In the genomic region with DNA sequence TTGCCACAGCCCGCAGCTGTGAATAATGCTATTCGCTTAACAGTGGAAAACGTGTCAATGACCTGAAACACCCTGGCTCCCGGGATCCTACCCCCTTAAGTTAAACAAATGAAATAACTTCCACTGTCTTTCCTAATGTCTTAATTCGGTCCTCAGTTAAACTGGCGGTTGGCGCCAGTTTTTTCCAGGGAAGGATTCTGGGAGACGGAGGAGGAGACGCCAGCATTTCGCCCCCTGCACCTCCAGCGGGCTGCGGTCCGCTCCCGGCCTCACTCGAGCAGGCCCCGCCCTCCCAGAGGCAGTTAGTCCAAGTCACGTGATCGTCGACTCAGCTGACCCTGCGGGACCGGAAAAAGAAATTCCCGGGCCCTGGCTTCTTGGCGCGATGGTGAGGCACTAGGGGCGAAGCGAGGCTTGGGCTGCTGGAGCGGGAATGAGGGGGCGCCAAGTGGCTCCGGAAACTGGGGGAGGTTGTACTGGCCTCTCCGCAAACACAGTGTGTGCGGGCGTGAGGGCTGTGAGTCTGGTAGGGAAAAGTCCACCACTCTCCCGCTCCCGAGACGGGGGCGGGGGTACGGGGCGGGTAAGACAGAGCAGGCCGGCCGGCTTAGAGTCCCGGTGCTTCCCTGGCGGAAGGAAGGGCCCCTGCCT, we compare ENCODE assay signal across 1 cellular context.
A peak's percentile ranks its signal among the peaks of the same experiment; 100 is the strongest.
TF ChIP-seq lines count a peak whose summit lies in the region.

A gene (plus strand): TSS at position 359 of the 651 bp plus-strand sequence. CDS start 27 bp downstream, at position 386.

TF ChIP-seq in HepG2, 621 proteins besides CTCF, POLR2A, EP300 and RAD21 (continued from another document and continues in another):
- TF ChIP-seq, protein P1, sequence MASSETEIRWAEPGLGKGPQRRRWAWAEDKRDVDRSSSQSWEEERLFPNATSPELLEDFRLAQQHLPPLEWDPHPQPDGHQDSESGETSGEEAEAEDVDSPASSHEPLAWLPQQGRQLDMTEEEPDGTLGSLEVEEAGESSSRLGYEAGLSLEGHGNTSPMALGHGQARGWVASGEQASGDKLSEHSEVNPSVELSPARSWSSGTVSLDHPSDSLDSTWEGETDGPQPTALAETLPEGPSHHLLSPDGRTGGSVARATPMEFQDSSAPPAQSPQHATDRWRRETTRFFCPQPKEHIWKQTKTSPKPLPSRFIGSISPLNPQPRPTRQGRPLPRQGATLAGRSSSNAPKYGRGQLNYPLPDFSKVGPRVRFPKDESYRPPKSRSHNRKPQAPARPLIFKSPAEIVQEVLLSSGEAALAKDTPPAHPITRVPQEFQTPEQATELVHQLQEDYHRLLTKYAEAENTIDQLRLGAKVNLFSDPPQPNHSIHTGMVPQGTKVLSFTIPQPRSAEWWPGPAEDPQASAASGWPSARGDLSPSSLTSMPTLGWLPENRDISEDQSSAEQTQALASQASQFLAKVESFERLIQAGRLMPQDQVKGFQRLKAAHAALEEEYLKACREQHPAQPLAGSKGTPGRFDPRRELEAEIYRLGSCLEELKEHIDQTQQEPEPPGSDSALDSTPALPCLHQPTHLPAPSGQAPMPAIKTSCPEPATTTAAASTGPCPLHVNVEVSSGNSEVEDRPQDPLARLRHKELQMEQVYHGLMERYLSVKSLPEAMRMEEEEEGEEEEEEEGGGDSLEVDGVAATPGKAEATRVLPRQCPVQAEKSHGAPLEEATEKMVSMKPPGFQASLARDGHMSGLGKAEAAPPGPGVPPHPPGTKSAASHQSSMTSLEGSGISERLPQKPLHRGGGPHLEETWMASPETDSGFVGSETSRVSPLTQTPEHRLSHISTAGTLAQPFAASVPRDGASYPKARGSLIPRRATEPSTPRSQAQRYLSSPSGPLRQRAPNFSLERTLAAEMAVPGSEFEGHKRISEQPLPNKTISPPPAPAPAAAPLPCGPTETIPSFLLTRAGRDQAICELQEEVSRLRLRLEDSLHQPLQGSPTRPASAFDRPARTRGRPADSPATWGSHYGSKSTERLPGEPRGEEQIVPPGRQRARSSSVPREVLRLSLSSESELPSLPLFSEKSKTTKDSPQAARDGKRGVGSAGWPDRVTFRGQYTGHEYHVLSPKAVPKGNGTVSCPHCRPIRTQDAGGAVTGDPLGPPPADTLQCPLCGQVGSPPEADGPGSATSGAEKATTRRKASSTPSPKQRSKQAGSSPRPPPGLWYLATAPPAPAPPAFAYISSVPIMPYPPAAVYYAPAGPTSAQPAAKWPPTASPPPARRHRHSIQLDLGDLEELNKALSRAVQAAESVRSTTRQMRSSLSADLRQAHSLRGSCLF (CRISPR knock-in tag; IDR thresholded peaks at IDR 0.05; ENCODE audit: borderline replicate concordance): 0 out of 2 replicates have a peak, but pooled peaks have one; percentile 17
- no peak for TF ChIP-seq ZNF570 (CRISPR knock-in tag; IDR thresholded peaks at IDR 0.05; ENCODE audit: borderline replicate concordance)
- TF ChIP-seq ZNF75D (CRISPR knock-in tag; IDR thresholded peaks at IDR 0.05; ENCODE audit: borderline replicate concordance): no peak
- TF ChIP-seq, protein P2, sequence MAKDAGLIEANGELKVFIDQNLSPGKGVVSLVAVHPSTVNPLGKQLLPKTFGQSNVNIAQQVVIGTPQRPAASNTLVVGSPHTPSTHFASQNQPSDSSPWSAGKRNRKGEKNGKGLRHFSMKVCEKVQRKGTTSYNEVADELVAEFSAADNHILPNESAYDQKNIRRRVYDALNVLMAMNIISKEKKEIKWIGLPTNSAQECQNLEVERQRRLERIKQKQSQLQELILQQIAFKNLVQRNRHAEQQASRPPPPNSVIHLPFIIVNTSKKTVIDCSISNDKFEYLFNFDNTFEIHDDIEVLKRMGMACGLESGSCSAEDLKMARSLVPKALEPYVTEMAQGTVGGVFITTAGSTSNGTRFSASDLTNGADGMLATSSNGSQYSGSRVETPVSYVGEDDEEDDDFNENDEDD (CRISPR knock-in tag; IDR thresholded peaks at IDR 0.05; ENCODE audit: borderline replicate concordance): peak; percentile 98
- peak; percentile 86 for TF ChIP-seq MXD4 (CRISPR knock-in tag; IDR thresholded peaks at IDR 0.05)
- TF ChIP-seq, protein P3, sequence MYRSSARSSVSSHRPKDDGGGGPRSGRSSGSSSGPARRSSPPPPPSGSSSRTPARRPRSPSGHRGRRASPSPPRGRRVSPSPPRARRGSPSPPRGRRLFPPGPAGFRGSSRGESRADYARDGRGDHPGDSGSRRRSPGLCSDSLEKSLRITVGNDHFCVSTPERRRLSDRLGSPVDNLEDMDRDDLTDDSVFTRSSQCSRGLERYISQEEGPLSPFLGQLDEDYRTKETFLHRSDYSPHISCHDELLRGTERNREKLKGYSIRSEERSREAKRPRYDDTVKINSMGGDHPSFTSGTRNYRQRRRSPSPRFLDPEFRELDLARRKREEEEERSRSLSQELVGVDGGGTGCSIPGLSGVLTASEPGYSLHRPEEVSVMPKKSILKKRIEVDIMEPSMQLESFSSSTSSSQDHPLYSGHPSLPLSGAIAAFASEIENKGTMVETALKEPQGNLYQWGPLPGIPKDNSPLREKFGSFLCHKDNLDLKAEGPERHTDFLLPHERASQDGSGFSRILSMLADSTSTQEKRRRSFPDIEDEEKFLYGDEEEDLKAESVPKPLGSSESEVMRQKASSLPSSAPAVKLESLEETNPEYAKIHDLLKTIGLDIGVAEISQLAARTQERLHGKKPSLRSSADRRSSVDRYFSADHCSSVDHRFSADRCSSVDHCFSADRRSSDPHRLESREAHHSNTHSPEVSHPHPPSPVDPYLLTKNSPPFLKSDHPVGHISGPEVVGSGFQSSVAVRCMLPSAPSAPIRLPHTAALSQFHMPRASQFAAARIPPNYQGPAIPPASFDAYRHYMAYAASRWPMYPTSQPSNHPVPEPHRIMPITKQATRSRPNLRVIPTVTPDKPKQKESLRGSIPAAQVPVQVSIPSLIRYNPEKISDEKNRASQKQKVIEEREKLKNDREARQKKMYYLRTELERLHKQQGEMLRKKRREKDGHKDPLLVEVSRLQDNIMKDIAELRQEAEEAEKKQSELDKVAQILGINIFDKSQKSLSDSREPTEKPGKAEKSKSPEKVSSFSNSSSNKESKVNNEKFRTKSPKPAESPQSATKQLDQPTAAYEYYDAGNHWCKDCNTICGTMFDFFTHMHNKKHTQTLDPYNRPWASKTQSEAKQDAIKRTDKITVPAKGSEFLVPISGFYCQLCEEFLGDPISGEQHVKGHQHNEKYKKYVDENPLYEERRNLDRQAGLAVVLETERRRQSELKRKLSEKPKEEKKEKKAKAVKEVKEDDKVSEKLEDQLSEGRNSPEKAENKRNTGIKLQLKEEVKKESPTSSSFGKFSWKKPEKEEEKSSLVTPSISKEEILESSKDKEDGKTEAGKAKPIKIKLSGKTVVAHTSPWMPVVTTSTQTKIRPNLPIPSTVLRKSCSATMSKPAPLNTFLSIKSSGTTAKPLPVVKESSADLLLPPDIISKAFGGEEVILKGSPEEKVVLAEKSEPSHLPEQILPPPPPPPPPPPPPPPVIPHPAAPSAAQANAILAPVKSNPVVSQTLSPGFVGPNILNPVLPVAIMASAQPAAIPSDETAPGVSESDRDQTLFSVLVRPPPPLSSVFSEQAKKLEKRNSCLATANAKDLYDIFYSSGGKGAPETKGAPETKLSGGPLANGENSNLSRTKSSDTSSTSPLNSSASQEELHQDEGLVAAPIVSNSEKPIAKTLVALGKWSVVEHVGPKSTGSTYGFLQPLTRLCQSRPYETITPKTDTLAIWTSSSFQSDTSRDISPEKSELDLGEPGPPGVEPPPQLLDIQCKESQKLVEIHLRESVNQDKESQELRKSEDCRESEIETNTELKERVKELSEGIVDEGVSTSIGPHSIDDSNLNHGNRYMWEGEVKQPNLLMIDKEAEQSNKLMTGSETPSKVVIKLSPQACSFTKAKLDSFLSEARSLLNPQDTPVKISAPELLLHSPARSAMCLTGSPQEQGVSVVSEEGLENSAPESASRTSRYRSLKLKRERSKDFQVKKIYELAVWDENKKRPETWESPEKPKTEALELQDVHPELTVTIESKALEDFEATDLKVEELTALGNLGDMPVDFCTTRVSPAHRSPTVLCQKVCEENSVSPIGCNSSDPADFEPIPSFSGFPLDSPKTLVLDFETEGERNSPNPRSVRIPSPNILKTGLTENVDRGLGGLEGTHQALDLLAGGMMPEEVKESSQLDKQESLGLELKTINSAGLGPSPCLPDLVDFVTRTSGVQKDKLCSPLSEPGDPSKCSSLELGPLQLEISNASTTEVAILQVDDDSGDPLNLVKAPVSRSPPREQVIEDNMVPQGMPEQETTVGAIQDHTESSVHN (CRISPR knock-in tag; IDR thresholded peaks at IDR 0.05): peak; percentile 53; the same call in 1 of the 2 replicates
- TF ChIP-seq ZNF121 (CRISPR knock-in tag; IDR thresholded peaks at IDR 0.05): peak; percentile 9; the same call in 1 of the 2 replicates
- no peak for TF ChIP-seq ZNF24 (IDR thresholded peaks at IDR 0.05)
- TF ChIP-seq, protein P4, sequence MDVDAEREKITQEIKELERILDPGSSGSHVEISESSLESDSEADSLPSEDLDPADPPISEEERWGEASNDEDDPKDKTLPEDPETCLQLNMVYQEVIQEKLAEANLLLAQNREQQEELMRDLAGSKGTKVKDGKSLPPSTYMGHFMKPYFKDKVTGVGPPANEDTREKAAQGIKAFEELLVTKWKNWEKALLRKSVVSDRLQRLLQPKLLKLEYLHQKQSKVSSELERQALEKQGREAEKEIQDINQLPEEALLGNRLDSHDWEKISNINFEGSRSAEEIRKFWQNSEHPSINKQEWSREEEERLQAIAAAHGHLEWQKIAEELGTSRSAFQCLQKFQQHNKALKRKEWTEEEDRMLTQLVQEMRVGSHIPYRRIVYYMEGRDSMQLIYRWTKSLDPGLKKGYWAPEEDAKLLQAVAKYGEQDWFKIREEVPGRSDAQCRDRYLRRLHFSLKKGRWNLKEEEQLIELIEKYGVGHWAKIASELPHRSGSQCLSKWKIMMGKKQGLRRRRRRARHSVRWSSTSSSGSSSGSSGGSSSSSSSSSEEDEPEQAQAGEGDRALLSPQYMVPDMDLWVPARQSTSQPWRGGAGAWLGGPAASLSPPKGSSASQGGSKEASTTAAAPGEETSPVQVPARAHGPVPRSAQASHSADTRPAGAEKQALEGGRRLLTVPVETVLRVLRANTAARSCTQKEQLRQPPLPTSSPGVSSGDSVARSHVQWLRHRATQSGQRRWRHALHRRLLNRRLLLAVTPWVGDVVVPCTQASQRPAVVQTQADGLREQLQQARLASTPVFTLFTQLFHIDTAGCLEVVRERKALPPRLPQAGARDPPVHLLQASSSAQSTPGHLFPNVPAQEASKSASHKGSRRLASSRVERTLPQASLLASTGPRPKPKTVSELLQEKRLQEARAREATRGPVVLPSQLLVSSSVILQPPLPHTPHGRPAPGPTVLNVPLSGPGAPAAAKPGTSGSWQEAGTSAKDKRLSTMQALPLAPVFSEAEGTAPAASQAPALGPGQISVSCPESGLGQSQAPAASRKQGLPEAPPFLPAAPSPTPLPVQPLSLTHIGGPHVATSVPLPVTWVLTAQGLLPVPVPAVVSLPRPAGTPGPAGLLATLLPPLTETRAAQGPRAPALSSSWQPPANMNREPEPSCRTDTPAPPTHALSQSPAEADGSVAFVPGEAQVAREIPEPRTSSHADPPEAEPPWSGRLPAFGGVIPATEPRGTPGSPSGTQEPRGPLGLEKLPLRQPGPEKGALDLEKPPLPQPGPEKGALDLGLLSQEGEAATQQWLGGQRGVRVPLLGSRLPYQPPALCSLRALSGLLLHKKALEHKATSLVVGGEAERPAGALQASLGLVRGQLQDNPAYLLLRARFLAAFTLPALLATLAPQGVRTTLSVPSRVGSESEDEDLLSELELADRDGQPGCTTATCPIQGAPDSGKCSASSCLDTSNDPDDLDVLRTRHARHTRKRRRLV (CRISPR knock-in tag; IDR thresholded peaks at IDR 0.05): no peak
- TF ChIP-seq SOX6 (IDR thresholded peaks at IDR 0.05): no peak
- TF ChIP-seq SOX6 (CRISPR knock-in tag; IDR thresholded peaks at IDR 0.05): peak; percentile 40; the same call in 1 of the 2 replicates
- TF ChIP-seq GLI4 (CRISPR knock-in tag; IDR thresholded peaks at IDR 0.05; ENCODE audit: borderline replicate concordance): 0 out of 2 replicates have a peak, but pooled peaks have one; percentile 8
- TF ChIP-seq, protein P5, sequence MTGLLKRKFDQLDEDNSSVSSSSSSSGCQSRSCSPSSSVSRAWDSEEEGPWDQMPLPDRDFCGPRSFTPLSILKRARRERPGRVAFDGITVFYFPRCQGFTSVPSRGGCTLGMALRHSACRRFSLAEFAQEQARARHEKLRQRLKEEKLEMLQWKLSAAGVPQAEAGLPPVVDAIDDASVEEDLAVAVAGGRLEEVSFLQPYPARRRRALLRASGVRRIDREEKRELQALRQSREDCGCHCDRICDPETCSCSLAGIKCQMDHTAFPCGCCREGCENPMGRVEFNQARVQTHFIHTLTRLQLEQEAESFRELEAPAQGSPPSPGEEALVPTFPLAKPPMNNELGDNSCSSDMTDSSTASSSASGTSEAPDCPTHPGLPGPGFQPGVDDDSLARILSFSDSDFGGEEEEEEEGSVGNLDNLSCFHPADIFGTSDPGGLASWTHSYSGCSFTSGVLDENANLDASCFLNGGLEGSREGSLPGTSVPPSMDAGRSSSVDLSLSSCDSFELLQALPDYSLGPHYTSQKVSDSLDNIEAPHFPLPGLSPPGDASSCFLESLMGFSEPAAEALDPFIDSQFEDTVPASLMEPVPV (CRISPR knock-in tag; IDR thresholded peaks at IDR 0.05): no peak
- TF ChIP-seq ZNF776 (CRISPR knock-in tag; IDR thresholded peaks at IDR 0.05): 0 out of 2 replicates have a peak, but pooled peaks have one; percentile 47
- TF ChIP-seq ATF1 (CRISPR knock-in tag; IDR thresholded peaks at IDR 0.05): peak; percentile 50
- TF ChIP-seq CAMTA2 (CRISPR knock-in tag; IDR thresholded peaks at IDR 0.05; ENCODE audit: borderline replicate concordance): no peak
- no peak for TF ChIP-seq CBX1 (IDR thresholded peaks at IDR 0.05; ENCODE audit: low read depth)
- TF ChIP-seq ZNF781 (CRISPR knock-in tag; IDR thresholded peaks at IDR 0.05; ENCODE audit: borderline replicate concordance, not compliant biosample characterization): peak; percentile 64
- 0 out of 2 replicates have a peak, but pooled peaks have one; percentile 66 for TF ChIP-seq ZBTB3 (CRISPR knock-in tag; IDR thresholded peaks at IDR 0.05; ENCODE audit: borderline replicate concordance, low read depth)
- no peak for TF ChIP-seq BCL6 (CRISPR knock-in tag; IDR thresholded peaks at IDR 0.05)
